Comparison of ENCODE assay signal across 20 cellular contexts in genomic region chr4:6888506-6889071, GRCh38.
"Had no signal": no experiment of that assay in that cellular context is flagged by ENCODE, and none has a peak within 500 bp of the region (broad histone marks: within the 10 kb centered on the region; RNA-seq: fewer than 3 reads in every experiment).

No MANE protein-coding gene starts in this region.

- H3K27me3 ChIP-seq: colonic mucosa, gastroesophageal sphincter, heart left ventricle, transverse colon, vagina had no signal

- H3K9ac ChIP-seq: parathyroid adenoma had no signal

- H3K36me3 Mint-ChIP-seq: naive B cell, T-cell had no signal

- H2AFZ ChIP-seq: parathyroid adenoma had no signal

- H3K27ac ChIP-seq: colonic mucosa, parathyroid adenoma, transverse colon, vagina had no signal

- H3K9me3 Mint-ChIP-seq: activated naive CD8-positive, alpha-beta T cell treated with anti-CD3 and anti-CD28 coated beads, Interleukin-2, amount 50 U/mL, for 24 hours had no signal

- H3K4me3 ChIP-seq: colonic mucosa, gastroesophageal sphincter, heart left ventricle, mucosa of descending colon, transverse colon, vagina had no signal

- DNase-seq: activated B cell treated with CpG ODN at 0.5 μM for 24 hours; activated CD4-positive, alpha-beta memory T cell treated with anti-CD3 and anti-CD28 coated beads for 36 hours; activated CD4-positive, alpha-beta T cell treated with anti-CD3 and anti-CD28 coated beads for 4 hours; activated CD8-positive, alpha-beta memory T cell treated with anti-CD3 and anti-CD28 coated beads, Interleukin-2, amount 10 ng/mL, durations not matched to agents 7 days and 5 days; activated naive CD4-positive, alpha-beta T cell treated with Interleukin-2 at 50 U/mL for 16 hours; activated naive CD8-positive, alpha-beta T cell treated with anti-CD3 and anti-CD28 coated beads, Interleukin-2, amount 50 U/mL, for 24 hours; anterior cingulate cortex; central memory CD4-positive, alpha-beta T cell; colonic mucosa; mucosa of descending colon; naive B cell; stimulated activated naive CD4-positive, alpha-beta T cell; T-cell had no signal

- H3K4me3 Mint-ChIP-seq: activated B cell treated with CpG ODN at 0.5 μM for 24 hours; activated CD4-positive, alpha-beta memory T cell treated with anti-CD3 and anti-CD28 coated beads for 36 hours; activated CD8-positive, alpha-beta memory T cell treated with anti-CD3 and anti-CD28 coated beads, Interleukin-2, amount 10 ng/mL, durations not matched to agents 7 days and 5 days; activated naive CD8-positive, alpha-beta T cell treated with anti-CD3 and anti-CD28 coated beads, Interleukin-2, amount 50 U/mL, for 24 hours; brain; T-cell had no signal

- H3K27ac Mint-ChIP-seq: activated B cell treated with CpG ODN at 0.5 μM for 24 hours; activated CD4-positive, alpha-beta memory T cell treated with anti-CD3 and anti-CD28 coated beads for 36 hours; activated CD8-positive, alpha-beta memory T cell treated with anti-CD3 and anti-CD28 coated beads, Interleukin-2, amount 10 ng/mL, durations not matched to agents 7 days and 5 days; activated naive CD8-positive, alpha-beta T cell treated with anti-CD3 and anti-CD28 coated beads, Interleukin-2, amount 50 U/mL, for 24 hours; brain; T-cell had no signal

- ATAC-seq: activated CD8-positive, alpha-beta memory T cell treated with anti-CD3 and anti-CD28 coated beads, Interleukin-2, amount 10 ng/mL, durations not matched to agents 7 days and 5 days; activated naive CD8-positive, alpha-beta T cell treated with anti-CD3 and anti-CD28 coated beads, Interleukin-2, amount 50 U/mL, for 24 hours; left lobe of liver; T-cell had no signal

- H3K27me3 Mint-ChIP-seq: activated B cell treated with CpG ODN at 0.5 μM for 24 hours; activated CD4-positive, alpha-beta memory T cell treated with anti-CD3 and anti-CD28 coated beads for 36 hours; activated CD8-positive, alpha-beta memory T cell treated with anti-CD3 and anti-CD28 coated beads, Interleukin-2, amount 10 ng/mL, durations not matched to agents 7 days and 5 days; activated naive CD8-positive, alpha-beta T cell treated with anti-CD3 and anti-CD28 coated beads, Interleukin-2, amount 50 U/mL, for 24 hours; brain; naive B cell; T-cell had no signal

- H3K9me3 ChIP-seq: colonic mucosa, gastroesophageal sphincter, mucosa of descending colon, transverse colon, vagina had no signal

- H3K36me3 ChIP-seq: colonic mucosa had no signal
